7 cellular contexts compared by ENCODE assay signal in the genomic region with DNA sequence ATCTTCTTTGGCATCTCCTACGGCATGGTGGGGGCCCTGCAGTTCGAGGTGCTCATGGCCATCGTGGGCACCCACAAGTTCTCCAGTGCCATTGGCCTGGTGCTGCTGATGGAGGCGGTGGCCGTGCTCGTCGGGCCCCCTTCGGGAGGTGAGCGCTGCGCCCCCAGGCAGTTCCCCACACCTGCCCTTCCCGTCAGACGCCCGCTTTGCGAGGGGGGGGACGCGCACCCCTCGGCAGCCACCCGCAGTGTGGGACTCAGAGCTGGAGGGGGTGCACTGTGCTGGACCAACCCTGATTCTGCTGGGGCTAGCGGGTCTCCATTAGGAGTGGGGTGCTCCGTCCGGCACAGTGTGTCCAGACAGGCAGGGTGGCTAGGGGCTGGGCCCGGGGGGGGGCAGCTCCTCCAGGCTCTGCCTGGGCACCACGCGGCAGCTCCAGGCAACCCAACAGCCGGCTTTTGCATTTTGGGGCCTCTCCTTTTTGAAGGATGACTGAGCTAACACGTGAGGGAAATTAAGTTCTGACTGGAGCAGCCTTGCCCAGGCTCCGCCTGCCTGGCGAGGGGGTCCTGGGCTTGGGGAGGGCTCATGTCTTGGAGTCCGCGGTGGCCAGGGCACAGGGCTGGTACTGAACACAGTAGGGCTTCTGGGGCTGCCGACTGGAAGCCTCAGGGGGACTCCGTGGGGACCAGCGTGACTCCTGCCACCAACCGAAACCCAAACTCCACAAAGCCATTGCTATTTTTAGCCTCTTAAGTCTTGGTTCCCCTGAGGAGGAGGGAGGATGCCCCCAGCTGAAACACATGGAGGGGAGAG. TPM values are rescaled to one million over a fixed set of nuclear protein-coding genes. Genes with fewer than 3 reads are reported as not detected.
DNase-seq lines count a peak whose midpoint lies in the region; ATAC-seq and TF ChIP-seq lines count a peak whose summit lies in the region.

No MANE protein-coding gene starts in this region.

- H3K36me3 ChIP-seq in IMR-90 (ENCODE audit: control insufficient read depth, insufficient read depth, low read length) = peaks cover 66% of the 10 kb centered on the region
- peaks cover 4% of the 10 kb centered on the region for H3K36me3 ChIP-seq in right atrium auricular region

- H3K79me1 ChIP-seq in IMR-90 (ENCODE audit: low read depth in 1 of 2, low read length in 2 of 2) = peaks cover 15 to 84% of the 10 kb centered on the region in 2 experiments; a peak in 3 of 4 replicates

- H2AK5ac ChIP-seq in IMR-90 (ENCODE audit: low read depth, low read length) = no peak overlapping the region

- H3K36me3 Mint-ChIP-seq in activated CD8-positive, alpha-beta T cell treated with anti-CD3 and anti-CD28 coated beads, Interleukin-2, amount 10 ng/mL, durations not matched to agents 7 days and 5 days (ENCODE audit: low read depth) = peaks cover 49% of the 10 kb centered on the region
- peaks cover 11% of the 10 kb centered on the region for H3K36me3 Mint-ChIP-seq in stimulated activated memory B cell treated with anti-CD40 and anti-IgM and Interleukin-4, amounts not matched to agents 10 μg/mL and 1 μg/mL and 100 μg/mL, for 72 hours

- CTCF ChIA-PET in IMR-90 (lab: Yijun Ruan, JAX) = no interaction called here
- CTCF ChIA-PET in activated CD8-positive, alpha-beta T cell treated with anti-CD3 and anti-CD28 coated beads, Interleukin-2, amount 10 ng/mL, durations not matched to agents 7 days and 5 days (lab: Charles Lee) = interaction anchor here (0.9 to 4.3 kb wide), 8 partner anchors 32 to 207 kb away, joined by 3 to 30 read pairs (median 4); a partner anchor contains a TSS

- H3K23ac ChIP-seq in IMR-90 (ENCODE audit: low read depth, low read length) = no peak overlapping the region

- H4K8ac ChIP-seq in IMR-90 (ENCODE audit: low read depth in 2 of 2, low read length in 2 of 2) = no peak overlapping the region

- intact Hi-C loops in IMR-90 (cut with micrococcal nuclease) = no loop called here

- TF ChIP-seq RAD21 in IMR-90 (IDR thresholded peaks at IDR 0.05; ENCODE audit: low read length) = no peak

- peak overlapping the region; percentile 59 for H3K4me3 Mint-ChIP-seq in activated CD8-positive, alpha-beta T cell treated with anti-CD3 and anti-CD28 coated beads, Interleukin-2, amount 10 ng/mL, durations not matched to agents 7 days and 5 days
- peak overlapping the region; percentile 66 for H3K4me3 Mint-ChIP-seq in stimulated activated memory B cell treated with anti-CD40 and anti-IgM and Interleukin-4, amounts not matched to agents 10 μg/mL and 1 μg/mL and 100 μg/mL, for 72 hours

- dilution Hi-C loops in IMR-90 (cut with HindIII; ENCODE audit: low sequenced_read_pairs, unreplicated experiment) = no loop called here

- ATAC-seq in IMR-90 (ENCODE audit: low read depth) = no peak
- peak; percentile 3 for ATAC-seq in activated CD8-positive, alpha-beta T cell treated with anti-CD3 and anti-CD28 coated beads, Interleukin-2, amount 10 ng/mL, durations not matched to agents 7 days and 5 days
- no peak for ATAC-seq in stimulated activated memory B cell treated with anti-CD40 and anti-IgM and Interleukin-4, amounts not matched to agents 10 μg/mL and 1 μg/mL and 100 μg/mL, for 72 hours
- ATAC-seq in HG03095 (IDR thresholded peaks at IDR 0.05; ENCODE audit: unreplicated experiment) = no peak

- no peak overlapping the region for H4K91ac ChIP-seq in IMR-90 (ENCODE audit: insufficient read depth, low read depth, low read length)

- no peaks in the 10 kb centered on the region for H3K9me3 ChIP-seq in IMR-90 (ENCODE audit: control insufficient read depth, insufficient read depth, low read length)
- H3K9me3 ChIP-seq in right atrium auricular region = no peaks in the 10 kb centered on the region

- peak overlapping the region; percentile 24 for H2AFZ ChIP-seq in IMR-90 (replicated peaks; ENCODE audit: low read length, poor library complexity)

- WGBS in IMR-90 (ENCODE audit: extremely low coverage in 2 of 2, insufficient read length in 1 of 2), 2 experiments = 84% methylated on average over 11 of the region's 34 CpGs; no CpG with 5 or more reads in 1 of the 2 experiments

- no TSS peak for BruUV-seq in IMR-90 (replicated peaks; lab: Mats Ljungman, UMichigan)

- H3K4me3 ChIP-seq in IMR-90 (ENCODE audit: insufficient read depth, low read depth, low read length) (no peak overlapping the region), right atrium auricular region (peak overlapping the region in 1 of 2 donors; percentile 28)

- no peak overlapping the region for H2BK120ac ChIP-seq in IMR-90 (ENCODE audit: low read depth, low read length)

- no peaks in the 10 kb centered on the region for H3K9me3 Mint-ChIP-seq in activated CD8-positive, alpha-beta T cell treated with anti-CD3 and anti-CD28 coated beads, Interleukin-2, amount 10 ng/mL, durations not matched to agents 7 days and 5 days (ENCODE audit: insufficient read depth)
- H3K9me3 Mint-ChIP-seq in stimulated activated memory B cell treated with anti-CD40 and anti-IgM and Interleukin-4, amounts not matched to agents 10 μg/mL and 1 μg/mL and 100 μg/mL, for 72 hours = no peaks in the 10 kb centered on the region

- no peak overlapping the region for H3K9ac ChIP-seq in IMR-90 (ENCODE audit: low read depth, low read length)

- no peak overlapping the region for H3K4me2 ChIP-seq in IMR-90 (ENCODE audit: low read depth, low read length)

- no peak overlapping the region for H2BK15ac ChIP-seq in IMR-90 (ENCODE audit: low read depth, low read length)

- H2BK5ac ChIP-seq in IMR-90 (ENCODE audit: low read depth, low read length, poor library complexity, severe bottlenecking) = peak overlapping the region; percentile 21

- H3K4me1 ChIP-seq in IMR-90 (ENCODE audit: control insufficient read depth, insufficient read depth, low read length) = peaks cover 63% of the 10 kb centered on the region
- H3K4me1 ChIP-seq in right atrium auricular region = peaks cover 0 to 76% of the 10 kb centered on the region in 2 donors

- TF ChIP-seq CTCF in IMR-90 (conservative IDR thresholded peaks at IDR 0.05; ENCODE audit: low read depth, low read length) (no peak), right atrium auricular region (IDR thresholded peaks at IDR 0.05) (no peak)

- H4K20me1 ChIP-seq in IMR-90 (ENCODE audit: insufficient read depth, low read length) = peaks cover 100% of the 10 kb centered on the region

- H3K14ac ChIP-seq in IMR-90 (replicated peaks; ENCODE audit: low read depth, low read length) = no peak overlapping the region

- H3K27ac Mint-ChIP-seq in activated CD8-positive, alpha-beta T cell treated with anti-CD3 and anti-CD28 coated beads, Interleukin-2, amount 10 ng/mL, durations not matched to agents 7 days and 5 days = peak overlapping the region; percentile 71
- peak overlapping the region; percentile 73 for H3K27ac Mint-ChIP-seq in stimulated activated memory B cell treated with anti-CD40 and anti-IgM and Interleukin-4, amounts not matched to agents 10 μg/mL and 1 μg/mL and 100 μg/mL, for 72 hours

- POLR2A ChIA-PET in IMR-90 (lab: Charles Lee; ENCODE audit: unreplicated experiment) = no interaction called here
- POLR2A ChIA-PET in activated CD8-positive, alpha-beta T cell treated with anti-CD3 and anti-CD28 coated beads, Interleukin-2, amount 10 ng/mL, durations not matched to agents 7 days and 5 days (lab: Charles Lee) = interaction anchor here (0.9 to 1.8 kb wide), 3 partner anchors 9 to 60 kb away, joined by 3 to 6 read pairs (median 4); a partner anchor contains a TSS

- 0 out of 2 replicates have a peak, but pooled peaks cover 2% of the 10 kb centered on the region for H3K9me1 ChIP-seq in IMR-90 (ENCODE audit: insufficient read depth, low read length)

- H4K5ac ChIP-seq in IMR-90 (ENCODE audit: low read depth, low read length) = no peak overlapping the region

- H3K27me3 Mint-ChIP-seq in activated CD8-positive, alpha-beta T cell treated with anti-CD3 and anti-CD28 coated beads, Interleukin-2, amount 10 ng/mL, durations not matched to agents 7 days and 5 days (ENCODE audit: low read depth) = no peaks in the 10 kb centered on the region
- H3K27me3 Mint-ChIP-seq in stimulated activated memory B cell treated with anti-CD40 and anti-IgM and Interleukin-4, amounts not matched to agents 10 μg/mL and 1 μg/mL and 100 μg/mL, for 72 hours = no peaks in the 10 kb centered on the region

- H3K56ac ChIP-seq in IMR-90 (ENCODE audit: extremely low read depth, insufficient read depth, low read length) = no peak overlapping the region

- no peak overlapping the region for H3K18ac ChIP-seq in IMR-90 (ENCODE audit: low read depth, low read length)

- H2BK20ac ChIP-seq in IMR-90 (ENCODE audit: low read depth, low read length) = no peak overlapping the region

- peaks cover 68% of the 10 kb centered on the region for H3K4me1 Mint-ChIP-seq in activated CD8-positive, alpha-beta T cell treated with anti-CD3 and anti-CD28 coated beads, Interleukin-2, amount 10 ng/mL, durations not matched to agents 7 days and 5 days (ENCODE audit: low read depth)
- peaks cover 86% of the 10 kb centered on the region for H3K4me1 Mint-ChIP-seq in stimulated activated memory B cell treated with anti-CD40 and anti-IgM and Interleukin-4, amounts not matched to agents 10 μg/mL and 1 μg/mL and 100 μg/mL, for 72 hours

- H3K4ac ChIP-seq in IMR-90 (ENCODE audit: low read depth, low read length) = no peak overlapping the region

- H3K27ac ChIP-seq in IMR-90 (ENCODE audit: insufficient read depth, low read length) = peak overlapping the region; percentile 13; the same call in 1 of the 2 replicates
- peak overlapping the region; percentile 45 to 78 for H3K27ac ChIP-seq in right atrium auricular region

- no peaks in the 10 kb centered on the region for H3K27me3 ChIP-seq in IMR-90 (ENCODE audit: control insufficient read depth, insufficient read depth, low read length)
- H3K27me3 ChIP-seq in right atrium auricular region = no peaks in the 10 kb centered on the region

- TF ChIP-seq POLR2A in IMR-90 (IDR thresholded peaks at IDR 0.05; ENCODE audit: low read depth, low read length) = no peak

- in situ Hi-C loops in IMR-90 (cut with MboI; ENCODE audit: low sequenced_read_pairs) = no loop called here

- no peak for DNase-seq in IMR-90
- no peak for DNase-seq in activated CD8-positive, alpha-beta T cell treated with anti-CD3 and anti-CD28 coated beads, Interleukin-2, amount 10 ng/mL, durations not matched to agents 7 days and 5 days
- DNase-seq in right atrium auricular region (ENCODE audit: low spot score) = no peak
- DNase-seq in SIG-M5 (lab: John Stamatoyannopoulos, UW) = no peak
- no peak for DNase-seq in NCI-H226

- peak overlapping the region; percentile 84 for H2AK9ac ChIP-seq in IMR-90 (replicated peaks; ENCODE audit: low read depth, low read length, poor library complexity)

RNA-seq across cellular contexts. Expression of a gene that starts 9.1 kb away (rescaled TPM):
- total RNA-seq in IMR-90 (2012; rRNA removed) = 49.1 and 49.7 TPM in 2 replicates
- 181 and 204 TPM in 2 replicates for polyA plus RNA-seq in IMR-90 (2012; rRNA removed)
- polyA plus RNA-seq in IMR-90 (2012; cell fraction: cytosol; rRNA removed) = 128 and 499 TPM in 2 replicates
- polyA plus RNA-seq in IMR-90 (2012; cell fraction: nucleus; rRNA removed; ENCODE audit: low replicate concordance) = 77.3 and 325 TPM in 2 replicates
- 100 to 1,000 TPM; 257 to 264 TPM for total RNA-seq in activated CD8-positive, alpha-beta T cell treated with anti-CD3 and anti-CD28 coated beads, Interleukin-2, amount 10 ng/mL, durations not matched to agents 7 days and 5 days
- total RNA-seq in right atrium auricular region = 10 to 100 TPM in 1 of 2 donors, 1 to 10 TPM in 1; 5.0 to 19.5 TPM

RNA-seq across cellular contexts. Expression of a gene that starts 25.3 kb away (rescaled TPM):
- total RNA-seq in IMR-90 (2012; rRNA removed) = 6.9 and 7.3 TPM in 2 replicates
- polyA plus RNA-seq in IMR-90 (2012; rRNA removed) = 31.3 and 32.4 TPM in 2 replicates
- polyA plus RNA-seq in IMR-90 (2012; cell fraction: cytosol; rRNA removed) = 5.1 and 6.2 TPM in 2 replicates
- polyA plus RNA-seq in IMR-90 (2012; cell fraction: nucleus; rRNA removed; ENCODE audit: low replicate concordance) = 259 and 322 TPM in 2 replicates
- 10 to 100 TPM; 78.3 to 84.7 TPM for total RNA-seq in activated CD8-positive, alpha-beta T cell treated with anti-CD3 and anti-CD28 coated beads, Interleukin-2, amount 10 ng/mL, durations not matched to agents 7 days and 5 days
- total RNA-seq in right atrium auricular region = 1 to 10 TPM; 5.1 to 7.4 TPM

RNA-seq across cellular contexts. Expression of a gene that starts 35.5 kb away (rescaled TPM):
- total RNA-seq in IMR-90 (2012; rRNA removed) (38.3 and 47.1 TPM in 2 replicates), right atrium auricular region (10 to 100 TPM; 31.3 to 32.9 TPM)
- polyA plus RNA-seq in IMR-90 (2012; rRNA removed) = 144 and 186 TPM in 2 replicates
- polyA plus RNA-seq in IMR-90 (2012; cell fraction: cytosol; rRNA removed) = 131 and 159 TPM in 2 replicates
- polyA plus RNA-seq in IMR-90 (2012; cell fraction: nucleus; rRNA removed; ENCODE audit: low replicate concordance) = 373 and 817 TPM in 2 replicates
- 100 to 1,000 TPM in 1 of 2 experiments, 10 to 100 TPM in 1; 99.5 to 111 TPM for total RNA-seq in activated CD8-positive, alpha-beta T cell treated with anti-CD3 and anti-CD28 coated beads, Interleukin-2, amount 10 ng/mL, durations not matched to agents 7 days and 5 days
